In genomic region chr11:113729456-113729855, GRCh38 we compare ENCODE assay signal across 30 cellular contexts. TPM values are rescaled to one million over a fixed set of nuclear protein-coding genes. Genes with fewer than 3 reads are reported as not detected.
DNase-seq lines count a peak whose midpoint lies in the region; ATAC-seq, FAIRE-seq and TF ChIP-seq lines count a peak whose summit lies in the region.
"Had no signal": no experiment of that assay in that cellular context is flagged by ENCODE, and none has a peak within 500 bp of the region (broad histone marks: within the 10 kb centered on the region; RNA-seq: fewer than 3 reads in every experiment).

No MANE protein-coding gene starts in this region.

- H4K20me1 ChIP-seq in K562 (replicated peaks; ENCODE audit: control insufficient read depth, insufficient read depth, low read length) (no peaks in the 10 kb centered on the region), keratinocyte (ENCODE audit: control insufficient read depth, extremely low read depth, insufficient read depth, low read length) (no peaks in the 10 kb centered on the region)

- H3K4me3 ChIP-seq in K562 (no peak overlapping the region), keratinocyte (ENCODE audit: control insufficient read depth in 2 of 3, extremely low read depth in 1 of 3, insufficient read depth in 2 of 3, low read depth in 1 of 3, low read length in 3 of 3) (no peak overlapping the region), esophagus squamous epithelium (no peak overlapping the region)
- H3K4me3 ChIP-seq: esophagus muscularis mucosa, gastrocnemius medialis, hepatocyte, thyroid gland had no signal

- dilution Hi-C loops in keratinocyte (cut with MboI; ENCODE audit: extremely low pct_ligation_motif_present, low sequenced_read_pairs): no loop called here

- no peaks in the 10 kb centered on the region for H3K79me2 ChIP-seq in K562 (ENCODE audit: control insufficient read depth, insufficient read depth, low read length)
- no peaks in the 10 kb centered on the region for H3K79me2 ChIP-seq in keratinocyte (ENCODE audit: control insufficient read depth, insufficient read depth, low read length)
- H3K79me2 ChIP-seq: hepatocyte had no signal

- H3K27ac ChIP-seq in K562 (ENCODE audit: extremely low read depth, low read depth, low read length): no peak overlapping the region
- H3K27ac ChIP-seq in keratinocyte (ENCODE audit: control insufficient read depth, insufficient read depth, low read length): no peak overlapping the region
- H3K27ac ChIP-seq in esophagus squamous epithelium: no peak overlapping the region
- H3K27ac ChIP-seq: esophagus muscularis mucosa, gastrocnemius medialis, hepatocyte, thyroid gland had no signal

- 58% methylated on average over 5 of the region's 5 CpGs for WGBS in K562 (ENCODE audit: insufficient coverage, low coverage, missing lambda C conversion rate)
- WGBS in esophagus squamous epithelium, 2 donors: 54 to 60% methylated on average over 5 of the region's 5 CpGs

- in situ Hi-C loops in K562 (cut with MboI): no loop called here

- FAIRE-seq in K562 (lab: Jason Lieb, UNC) (no peak), keratinocyte (lab: Jason Lieb, UNC) (no peak)

- peak; percentile 13 for DNase-seq in EH (ENCODE audit: low read depth)
- peak; percentile 40 for DNase-seq in M059J (ENCODE audit: low read depth)
- DNase-seq in K562 (ENCODE audit: extremely low read depth in 1 of 4, low spot score in 3 of 4): no peak
- peak; percentile 41 for DNase-seq in keratinocyte (ENCODE audit: low read depth, low spot score)
- no peak for DNase-seq in activated CD4-positive, alpha-beta T cell treated with anti-CD3 and anti-CD28 coated beads, Interleukin-2, amount 50 U/mL, for 48 hours
- no peak for DNase-seq in esophagus squamous epithelium (lab: John Stamatoyannopoulos, UW)
- DNase-seq in immature natural killer cell: no peak
- DNase-seq: ACHN; activated CD4-positive, alpha-beta T cell treated with anti-CD3 and anti-CD28 coated beads, Interleukin-2, amount 50 U/mL, for 4 hours; activated CD8-positive, alpha-beta memory T cell treated with anti-CD3 and anti-CD28 coated beads, Interleukin-2, amount 50 U/mL, for 4 hours; activated naive CD4-positive, alpha-beta T cell treated with anti-CD3 and anti-CD28 coated beads, Interleukin-2, amount 10 ng/mL, durations not matched to agents 7 days and 5 days; amniotic stem cell; cortex of kidney; DMS79; effector memory CD8-positive, alpha-beta T cell; gastrocnemius medialis; naive thymus-derived CD8-positive, alpha-beta T cell; NCI-H1417; NCI-H510A; RPMI8226; T-helper 1 cell; thyroid gland had no signal

- no peak overlapping the region for H3K4me2 ChIP-seq in K562 (ENCODE audit: insufficient read depth, low read length)
- H3K4me2 ChIP-seq in keratinocyte (ENCODE audit: control insufficient read depth, extremely low read depth, insufficient read depth, low read depth, low read length): no peak overlapping the region
- H3K4me2 ChIP-seq: hepatocyte had no signal

- H3K27ac Mint-ChIP-seq in immature natural killer cell: no peak overlapping the region
- H3K27ac Mint-ChIP-seq: activated naive CD4-positive, alpha-beta T cell treated with anti-CD3 and anti-CD28 coated beads, Interleukin-2, amount 10 ng/mL, durations not matched to agents 7 days and 5 days; activated T-helper 1 cell treated with anti-CD3 and anti-CD28 coated beads, Interleukin-12 subunit alpha, Interleukin-12 subunit beta, Interleukin-2, Interleukin-4 antibody, amounts not matched to agents 30 ng/mL and 10 ng/mL and 1 ng/mL, durations not matched to agents 14 hours and 24 hours and 36 hours; stimulated activated naive CD8-positive, alpha-beta T cell treated with anti-CD3 and anti-CD28 coated beads, Interleukin-15, Interleukin-2, amounts not matched to agents 100 ng/mL and 50 ng/mL, for 24 hours had no signal

- POLR2A ChIA-PET in K562 (lab: Yijun Ruan, JAX): interaction anchor here (1.1 kb wide), 1 partner anchor 299 kb away, joined by 3 read pairs; no protein-coding TSS in a partner anchor

- intact Hi-C loops in K562 (cut with micrococcal nuclease): no loop called here
- intact Hi-C loops in esophagus squamous epithelium (cut with DNase I): no loop called here

- TF ChIP-seq EP300 in K562 (IDR thresholded peaks at IDR 0.05; ENCODE audit: low read length): no peak

- TF ChIP-seq POLR2A in K562 (conservative IDR thresholded peaks at IDR 0.05): no peak
- no peak for TF ChIP-seq POLR2A in esophagus squamous epithelium (IDR thresholded peaks at IDR 0.05)

- no peak for TF ChIP-seq CTCF in K562 (IDR thresholded peaks at IDR 0.05 in 2 of 3, conservative IDR thresholded peaks at IDR 0.05 in 1 of 3; ENCODE audit: insufficient read depth in 2 of 3, low read depth in 1 of 3, low read length in 3 of 3)
- no peak for TF ChIP-seq CTCF in keratinocyte (optimal IDR thresholded peaks at IDR 0.05 in 1 of 3, IDR thresholded peaks at IDR 0.05 in 1 of 3, conservative IDR thresholded peaks at IDR 0.05 in 1 of 3; ENCODE audit: extremely low read depth in 1 of 3, insufficient read depth in 2 of 3, low read length in 3 of 3)
- TF ChIP-seq CTCF in esophagus squamous epithelium (IDR thresholded peaks at IDR 0.05): no peak

- peaks cover 6 to 32% (median 11%) of the 10 kb centered on the region in 3 donors for H3K36me3 Mint-ChIP-seq in immature natural killer cell

- no TSS peak for BruUV-seq in K562 (replicated peaks; lab: Mats Ljungman, UMichigan)

- H3K9me1 ChIP-seq in K562 (ENCODE audit: control insufficient read depth, insufficient read depth, low read length): no peaks in the 10 kb centered on the region
- H3K9me1 ChIP-seq in keratinocyte (ENCODE audit: control insufficient read depth, extremely low read depth, insufficient read depth, low read length): no peaks in the 10 kb centered on the region

- no peak overlapping the region for H3K9ac ChIP-seq in K562 (ENCODE audit: insufficient read depth in 1 of 2, low read depth in 2 of 2, low read length in 2 of 2)
- H3K9ac ChIP-seq in keratinocyte (ENCODE audit: control insufficient read depth, extremely low read depth, insufficient read depth, low read length): no peak overlapping the region

- H3K4me1 ChIP-seq in K562 (replicated peaks in 1 of 2; ENCODE audit: control insufficient read depth in 2 of 2, insufficient read depth in 2 of 2, low read length in 2 of 2): peaks cover 7 to 19% of the 10 kb centered on the region in 2 experiments; a peak in 4 of 5 replicates
- peaks cover 5% of the 10 kb centered on the region for H3K4me1 ChIP-seq in keratinocyte (ENCODE audit: control insufficient read depth, extremely low read depth, insufficient read depth, low read length)
- H3K4me1 ChIP-seq in esophagus squamous epithelium: no peaks in the 10 kb centered on the region
- H3K4me1 ChIP-seq: thyroid gland had no signal

- H2AFZ ChIP-seq in K562 (ENCODE audit: low read depth, low read length) (no peak overlapping the region), keratinocyte (ENCODE audit: control insufficient read depth, low read length) (no peak overlapping the region)
- H2AFZ ChIP-seq: hepatocyte had no signal

- no peaks in the 10 kb centered on the region for H3K27me3 ChIP-seq in K562 (ENCODE audit: control insufficient read depth in 2 of 2, insufficient read depth in 2 of 2, low read length in 2 of 2)
- no peaks in the 10 kb centered on the region for H3K27me3 ChIP-seq in keratinocyte (ENCODE audit: control insufficient read depth, extremely low read depth, insufficient read depth, low read length)
- no peaks in the 10 kb centered on the region for H3K27me3 ChIP-seq in esophagus squamous epithelium
- H3K27me3 ChIP-seq: esophagus muscularis mucosa, gastrocnemius medialis, hepatocyte, thyroid gland had no signal

- no peaks in the 10 kb centered on the region for H3K27me3 Mint-ChIP-seq in immature natural killer cell (ENCODE audit: low read depth in 3 of 3)
- H3K27me3 Mint-ChIP-seq: activated naive CD4-positive, alpha-beta T cell treated with anti-CD3 and anti-CD28 coated beads, Interleukin-2, amount 10 ng/mL, durations not matched to agents 7 days and 5 days; effector memory CD8-positive, alpha-beta T cell; naive thymus-derived CD8-positive, alpha-beta T cell; stimulated activated naive CD8-positive, alpha-beta T cell treated with anti-CD3 and anti-CD28 coated beads, Interleukin-15, Interleukin-2, amounts not matched to agents 100 ng/mL and 50 ng/mL, for 24 hours had no signal

- no peaks in the 10 kb centered on the region for H3K9me3 Mint-ChIP-seq in immature natural killer cell
- H3K9me3 Mint-ChIP-seq: activated naive CD4-positive, alpha-beta T cell treated with anti-CD3 and anti-CD28 coated beads, Interleukin-2, amount 10 ng/mL, durations not matched to agents 7 days and 5 days; activated T-helper 1 cell treated with anti-CD3 and anti-CD28 coated beads, Interleukin-12 subunit alpha, Interleukin-12 subunit beta, Interleukin-2, Interleukin-4 antibody, amounts not matched to agents 30 ng/mL and 10 ng/mL and 1 ng/mL, durations not matched to agents 14 hours and 24 hours and 36 hours; effector memory CD8-positive, alpha-beta T cell; naive thymus-derived CD8-positive, alpha-beta T cell; stimulated activated naive CD8-positive, alpha-beta T cell treated with anti-CD3 and anti-CD28 coated beads, Interleukin-15, Interleukin-2, amounts not matched to agents 100 ng/mL and 50 ng/mL, for 24 hours had no signal

- H3K4me1 Mint-ChIP-seq in immature natural killer cell: no peaks in the 10 kb centered on the region
- H3K4me1 Mint-ChIP-seq: activated naive CD4-positive, alpha-beta T cell treated with anti-CD3 and anti-CD28 coated beads, Interleukin-2, amount 10 ng/mL, durations not matched to agents 7 days and 5 days; naive thymus-derived CD8-positive, alpha-beta T cell had no signal

- no peak overlapping the region for H3K4me3 Mint-ChIP-seq in immature natural killer cell
- H3K4me3 Mint-ChIP-seq: activated naive CD4-positive, alpha-beta T cell treated with anti-CD3 and anti-CD28 coated beads, Interleukin-2, amount 10 ng/mL, durations not matched to agents 7 days and 5 days; activated T-helper 1 cell treated with anti-CD3 and anti-CD28 coated beads, Interleukin-12 subunit alpha, Interleukin-12 subunit beta, Interleukin-2, Interleukin-4 antibody, amounts not matched to agents 30 ng/mL and 10 ng/mL and 1 ng/mL, durations not matched to agents 14 hours and 24 hours and 36 hours; effector memory CD8-positive, alpha-beta T cell; naive thymus-derived CD8-positive, alpha-beta T cell; stimulated activated naive CD8-positive, alpha-beta T cell treated with anti-CD3 and anti-CD28 coated beads, Interleukin-15, Interleukin-2, amounts not matched to agents 100 ng/mL and 50 ng/mL, for 24 hours had no signal

- H3K9me3 ChIP-seq in K562 (replicated peaks; ENCODE audit: control insufficient read depth, insufficient read depth, low read depth, low read length) (no peaks in the 10 kb centered on the region), keratinocyte (ENCODE audit: control insufficient read depth, low read depth, low read length) (no peaks in the 10 kb centered on the region), esophagus squamous epithelium (no peaks in the 10 kb centered on the region)
- H3K9me3 ChIP-seq: esophagus muscularis mucosa, gastrocnemius medialis, thyroid gland had no signal

- ATAC-seq in K562: peak; percentile 26; the same call in 1 of the 3 replicates
- ATAC-seq: effector memory CD8-positive, alpha-beta T cell; gastrocnemius medialis; naive thymus-derived CD8-positive, alpha-beta T cell had no signal

- CTCF ChIA-PET in K562 (lab: Yijun Ruan, JAX; ENCODE audit: low intra/inter-chr PET ratio): interaction anchor here (2.1 kb wide), 1 partner anchor 142 kb away, joined by 15 read pairs; no protein-coding TSS in a partner anchor

- H3K36me3 ChIP-seq in K562 (ENCODE audit: control insufficient read depth, insufficient read depth, low read length) (peaks cover 19% of the 10 kb centered on the region; the same call in 2 of the 3 replicates), keratinocyte (ENCODE audit: control insufficient read depth in 2 of 2, extremely low read depth in 1 of 2, insufficient read depth in 2 of 2, low read length in 2 of 2) (no peaks in the 10 kb centered on the region), esophagus squamous epithelium (peaks cover 0 to 32% (median 0%) of the 10 kb centered on the region in 3 donors)

- no peak for TF ChIP-seq RAD21 in K562 (CRISPR knock-in tag; conservative IDR thresholded peaks at IDR 0.05 in 1 of 2, IDR thresholded peaks at IDR 0.05 in 1 of 2)

RNA-seq across cellular contexts. Expression of gene TMPRSS5, which starts 23.3 kb away (rescaled TPM):
- 0.12 and 0.67 TPM in 2 replicates for total RNA-seq in M059J (2014; rRNA removed; shearing (Covaris generic))
- 0.62 and 1.2 TPM in 2 replicates for total RNA-seq in K562 (2011; cell fraction: chromatin; rRNA removed; ENCODE audit: low replicate concordance)
- total RNA-seq in K562 (2011; cell fraction: nucleolus; rRNA removed): 0.83 and 1.2 TPM in 2 replicates
- total RNA-seq in K562 (2011; cell fraction: nucleoplasm; rRNA removed): 0.61 and 0.81 TPM in 2 replicates
- total RNA-seq in K562 (2014; rRNA removed) (0.57 TPM in 1 of 2 replicates, not detected in the other), K562 (2014; rRNA removed; fragmentation: Illumina TruSeq; extraction: Trizol) (0.18 TPM in 1 of 2 replicates, not detected in the other), K562 (2015; rRNA removed; fragmentation: Illumina TruSeq; extraction: Trizol) (0.15 and 0.18 TPM in 2 replicates), K562 (2021) (0.34 and 0.49 TPM in 2 replicates), esophagus squamous epithelium (1 to 10 TPM in 1 of 4 donors, under 1 TPM in 2, not detected in 1; 0.19 to 1.3 (median 0.35) TPM)
- polyA plus RNA-seq in K562 (2011; rRNA removed) (0.17 and 0.24 TPM in 2 replicates), K562 (2014; fragmentation: Illumina TruSeq; extraction: Trizol) (0.07 and 0.08 TPM in 2 replicates), K562 (2014; fragmentation: Nextera tagmentation; extraction: Ambion mirVana) (under 1 TPM; 0.08 to 0.10 TPM), K562 (2014; rRNA removed) (0.27 and 0.61 TPM in 2 replicates), keratinocyte (0.04 to 0.19 TPM (median 0.06 TPM) in 3 replicates), immature natural killer cell (not detected)
- 0.22 and 0.24 TPM in 2 replicates for polyA plus RNA-seq in K562 (2011; cell fraction: cytosol; rRNA removed)
- polyA plus RNA-seq in K562 (2011; cell fraction: nucleus; rRNA removed): 1.8 and 2.2 TPM in 2 replicates
- 0.22 and 0.26 TPM in 2 replicates for polyA plus RNA-seq in K562 (2012)
- polyA minus RNA-seq in K562 (2011; rRNA and poly(A)+ RNA removed): 0.30 TPM in 1 of 2 replicates, not detected in the other
- polyA minus RNA-seq in K562 (2011; cell fraction: cytosol; rRNA and poly(A)+ RNA removed): not detected in 2 replicates
- polyA minus RNA-seq in K562 (2011; cell fraction: nucleus; rRNA and poly(A)+ RNA removed): 0.54 and 0.56 TPM in 2 replicates
- not detected for polyA plus RNA-seq in keratinocyte (2011; ENCODE audit: low read depth)
- 0.04 TPM in 1 of 2 replicates, not detected in the other for polyA plus RNA-seq in keratinocyte (2011; cell fraction: cytosol; rRNA removed)
- 0.38 and 0.40 TPM in 2 replicates for polyA plus RNA-seq in keratinocyte (2011; cell fraction: nucleus; rRNA removed)
- polyA plus RNA-seq in keratinocyte (2012; ENCODE audit: low replicate concordance): not detected in 2 replicates
- polyA minus RNA-seq in keratinocyte: 0.33 TPM in 1 of 3 replicates, not detected in the others
- not detected for polyA minus RNA-seq in keratinocyte (2011; cell fraction: cytosol; rRNA and poly(A)+ RNA removed)
- polyA minus RNA-seq in keratinocyte (2011; cell fraction: nucleus; rRNA and poly(A)+ RNA removed): not detected in 2 replicates
- polyA plus RNA-seq: naive thymus-derived CD8-positive, alpha-beta T cell had no signal

RNA-seq across cellular contexts. Expression of gene ZW10, which starts 44.0 kb away (rescaled TPM):
- total RNA-seq in M059J (2014; rRNA removed; shearing (Covaris generic)): 32.8 and 43.2 TPM in 2 replicates
- 10.8 and 19.2 TPM in 2 replicates for total RNA-seq in K562 (2011; cell fraction: chromatin; rRNA removed; ENCODE audit: low replicate concordance)
- total RNA-seq in K562 (2011; cell fraction: nucleolus; rRNA removed): 5.3 and 6.2 TPM in 2 replicates
- 7.5 and 7.8 TPM in 2 replicates for total RNA-seq in K562 (2011; cell fraction: nucleoplasm; rRNA removed)
- 23.7 and 24.9 TPM in 2 replicates for total RNA-seq in K562 (2014; rRNA removed)
- total RNA-seq in K562 (2014; rRNA removed; fragmentation: Illumina TruSeq; extraction: Trizol): 34.3 and 39.3 TPM in 2 replicates
- total RNA-seq in K562 (2015; rRNA removed; fragmentation: Illumina TruSeq; extraction: Trizol): 34.6 and 37.7 TPM in 2 replicates
- total RNA-seq in K562 (2021): 21.1 and 25.0 TPM in 2 replicates
- 19.0 and 26.9 TPM in 2 replicates for polyA plus RNA-seq in K562 (2011; rRNA removed)
- 9.1 and 12.7 TPM in 2 replicates for polyA plus RNA-seq in K562 (2011; cell fraction: cytosol; rRNA removed)
- 8.2 and 13.0 TPM in 2 replicates for polyA plus RNA-seq in K562 (2011; cell fraction: nucleus; rRNA removed)
- polyA plus RNA-seq in K562 (2012): 15.0 and 17.9 TPM in 2 replicates
- polyA plus RNA-seq in K562 (2014; fragmentation: Illumina TruSeq; extraction: Trizol): 27.7 and 30.8 TPM in 2 replicates
- polyA plus RNA-seq in K562 (2014; fragmentation: Nextera tagmentation; extraction: Ambion mirVana): 10 to 100 TPM in 1 of 2 experiments, 1 to 10 TPM in 1; 9.4 to 17.3 TPM
- 19.6 and 21.8 TPM in 2 replicates for polyA plus RNA-seq in K562 (2014; rRNA removed)
- 36.2 and 36.4 TPM in 2 replicates for polyA minus RNA-seq in K562 (2011; rRNA and poly(A)+ RNA removed)
- polyA minus RNA-seq in K562 (2011; cell fraction: cytosol; rRNA and poly(A)+ RNA removed): 10.9 and 16.4 TPM in 2 replicates
- 13.7 and 22.2 TPM in 2 replicates for polyA minus RNA-seq in K562 (2011; cell fraction: nucleus; rRNA and poly(A)+ RNA removed)
- 13.7 to 21.3 TPM (median 17.0 TPM) in 3 replicates for polyA plus RNA-seq in keratinocyte
- polyA plus RNA-seq in keratinocyte (2011; ENCODE audit: low read depth): 14.2 TPM
- polyA plus RNA-seq in keratinocyte (2011; cell fraction: cytosol; rRNA removed): 9.3 and 20.6 TPM in 2 replicates
- 17.2 and 19.6 TPM in 2 replicates for polyA plus RNA-seq in keratinocyte (2011; cell fraction: nucleus; rRNA removed)
- polyA plus RNA-seq in keratinocyte (2012; ENCODE audit: low replicate concordance): 13.2 and 16.5 TPM in 2 replicates
- polyA minus RNA-seq in keratinocyte: 8.3 to 25.0 TPM (median 13.4 TPM) in 3 replicates
- 16.5 TPM for polyA minus RNA-seq in keratinocyte (2011; cell fraction: cytosol; rRNA and poly(A)+ RNA removed)
- 15.5 and 18.0 TPM in 2 replicates for polyA minus RNA-seq in keratinocyte (2011; cell fraction: nucleus; rRNA and poly(A)+ RNA removed)
- 10 to 100 TPM; 11.3 to 17.1 (median 15.2) TPM for total RNA-seq in esophagus squamous epithelium
- polyA plus RNA-seq in immature natural killer cell: 10 to 100 TPM in 2 of 3 donors, 1 to 10 TPM in 1; 9.2 to 13.7 (median 10.1) TPM

RNA-seq across cellular contexts. Expression of gene CLDN25, which starts 50.1 kb away (rescaled TPM):
- not detected in 2 replicates for total RNA-seq in M059J (2014; rRNA removed; shearing (Covaris generic))
- total RNA-seq in K562 (2011; cell fraction: chromatin; rRNA removed; ENCODE audit: low replicate concordance): not detected in 2 replicates
- not detected in 2 replicates for total RNA-seq in K562 (2011; cell fraction: nucleolus; rRNA removed)
- total RNA-seq in K562 (2011; cell fraction: nucleoplasm; rRNA removed): not detected in 2 replicates
- total RNA-seq in K562 (2014; rRNA removed): not detected in 2 replicates
- not detected in 2 replicates for total RNA-seq in K562 (2014; rRNA removed; fragmentation: Illumina TruSeq; extraction: Trizol)
- not detected in 2 replicates for total RNA-seq in K562 (2015; rRNA removed; fragmentation: Illumina TruSeq; extraction: Trizol)
- total RNA-seq in K562 (2021): not detected in 2 replicates
- not detected in 2 replicates for polyA plus RNA-seq in K562 (2011; rRNA removed)
- polyA plus RNA-seq in K562 (2011; cell fraction: cytosol; rRNA removed): not detected in 2 replicates
- polyA plus RNA-seq in K562 (2011; cell fraction: nucleus; rRNA removed): not detected in 2 replicates
- polyA plus RNA-seq in K562 (2012): not detected in 2 replicates
- polyA plus RNA-seq in K562 (2014; fragmentation: Illumina TruSeq; extraction: Trizol): not detected in 2 replicates
- polyA plus RNA-seq in K562 (2014; fragmentation: Nextera tagmentation; extraction: Ambion mirVana): not detected
- not detected in 2 replicates for polyA plus RNA-seq in K562 (2014; rRNA removed)
- polyA minus RNA-seq in K562 (2011; rRNA and poly(A)+ RNA removed): not detected in 2 replicates
- not detected in 2 replicates for polyA minus RNA-seq in K562 (2011; cell fraction: cytosol; rRNA and poly(A)+ RNA removed)
- not detected in 2 replicates for polyA minus RNA-seq in K562 (2011; cell fraction: nucleus; rRNA and poly(A)+ RNA removed)
- not detected in 3 replicates for polyA plus RNA-seq in keratinocyte
- not detected for polyA plus RNA-seq in keratinocyte (2011; ENCODE audit: low read depth)
- polyA plus RNA-seq in keratinocyte (2011; cell fraction: cytosol; rRNA removed): not detected in 2 replicates
- polyA plus RNA-seq in keratinocyte (2011; cell fraction: nucleus; rRNA removed): not detected in 2 replicates
- 0.41 TPM in 1 of 2 replicates, not detected in the other for polyA plus RNA-seq in keratinocyte (2012; ENCODE audit: low replicate concordance)
- polyA minus RNA-seq in keratinocyte: not detected in 3 replicates
- not detected for polyA minus RNA-seq in keratinocyte (2011; cell fraction: cytosol; rRNA and poly(A)+ RNA removed)
- not detected in 2 replicates for polyA minus RNA-seq in keratinocyte (2011; cell fraction: nucleus; rRNA and poly(A)+ RNA removed)
- not detected for total RNA-seq in esophagus squamous epithelium
- not detected for polyA plus RNA-seq in immature natural killer cell
- total RNA-seq: activated T-helper 1 cell treated with anti-CD3 and anti-CD28 coated beads, Interleukin-12 subunit alpha, Interleukin-12 subunit beta, Interleukin-2, Interleukin-4 antibody, amounts not matched to agents 30 ng/mL and 10 ng/mL and 1 ng/mL, durations not matched to agents 14 hours and 24 hours and 36 hours; esophagus muscularis mucosa; gastrocnemius medialis; hepatocyte; liver; naive thymus-derived CD8-positive, alpha-beta T cell; omental fat pad; SK-MEL-5; thyroid gland had no signal
- polyA plus RNA-seq: BJ; hepatocyte; liver; naive thymus-derived CD8-positive, alpha-beta T cell had no signal

Comparison
In these comparisons a context has a peak if more than half of its experiments do, and no peak if none do; other contexts are left out.
1. DNase-seq: peak in EH (single experiment), M059J (single experiment) and keratinocyte (single experiment); none in K562 (0 of 4), activated CD4-positive, alpha-beta T cell treated with anti-CD3 and anti-CD28 coated beads, Interleukin-2, amount 50 U/mL, for 48 hours (0 of 2), esophagus squamous epithelium (single experiment) and immature natural killer cell (0 of 3).